Comparison of ENCODE assay signal across 28 cellular contexts in the genomic region with DNA sequence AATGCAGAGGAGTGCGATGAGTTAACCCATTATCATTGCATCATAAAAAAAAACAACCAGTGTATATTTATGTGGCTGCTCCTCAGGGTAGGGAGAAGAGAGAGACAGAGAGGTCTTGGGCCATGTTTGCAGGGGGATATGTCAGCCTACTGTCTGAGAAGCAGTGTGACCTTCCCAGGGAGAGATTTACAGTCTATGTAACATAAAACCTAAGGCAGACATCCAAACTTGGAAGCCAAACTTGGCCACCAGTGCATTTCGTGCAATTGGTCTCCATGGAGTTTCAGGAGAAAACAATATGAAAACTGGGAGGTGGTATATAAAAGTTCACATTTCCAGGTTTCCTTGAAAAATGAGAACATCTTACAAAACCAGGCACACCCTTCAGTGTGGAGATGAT.
"Had no signal": no experiment of that assay in that cellular context is flagged by ENCODE, and none has a peak within 500 bp of the region (broad histone marks: within the 10 kb centered on the region; RNA-seq: fewer than 3 reads in every experiment).

No MANE protein-coding gene starts in this region.

- H3K36me3 Mint-ChIP-seq: activated naive CD8-positive, alpha-beta T cell; brain; mesothelial cell of epicardium; T-cell had no signal

- H3K9me3 Mint-ChIP-seq: mesothelial cell of epicardium; neural crest cell; T-cell; T-helper 2 cell treated with Interferon-gamma antibody and Interleukin-4, amounts not matched to agents 5 μg/mL and 100 μg/mL, for 36 hours had no signal

- DNase-seq: activated CD4-positive, alpha-beta T cell treated with anti-CD3 and anti-CD28 coated beads for 36 hours; activated CD4-positive, alpha-beta T cell treated with anti-CD3 and anti-CD28 coated beads, Interleukin-2, amount 50 U/mL, for 4 hours; activated CD4-positive, CD25-positive, alpha-beta regulatory T cell; activated effector memory CD4-positive, alpha-beta T cell treated with Interleukin-2 at 50 U/mL for 16 hours; activated naive CD4-positive, alpha-beta T cell treated with Interleukin-2 at 50 U/mL for 16 hours; activated T-cell treated with anti-CD3 and anti-CD28 coated beads for 4 hours; anterior cingulate cortex; cerebellar nuclear complex; colonic mucosa; dorsolateral prefrontal cortex; effector memory CD4-positive, alpha-beta T cell; hippocampal formation; left cardiac atrium; naive thymus-derived CD4-positive, alpha-beta T cell; nucleus accumbens; right lobe of liver; stimulated activated CD4-positive, alpha-beta T cell treated with anti-CD3 and anti-CD28 coated beads, Interleukin-2, amount 100 ng/mL, for 48 hours; stimulated activated naive CD8-positive, alpha-beta T cell treated with anti-CD3 and anti-CD28 coated beads, Interleukin-15, Interleukin-2, amounts not matched to agents 100 U/mL and 50 U/mL, for 24 hours; T-cell; testis; trophoblast cell had no signal

- H3K27me3 Mint-ChIP-seq: brain had no signal

- H3K36me3 ChIP-seq: cardiac muscle cell, colonic mucosa, gastroesophageal sphincter, right lobe of liver had no signal

- H3K4me1 Mint-ChIP-seq: activated CD4-positive, alpha-beta T cell treated with anti-CD3 and anti-CD28 coated beads for 36 hours; naive thymus-derived CD4-positive, alpha-beta T cell; T-cell had no signal

- H3K27ac Mint-ChIP-seq: activated CD4-positive, alpha-beta T cell treated with anti-CD3 and anti-CD28 coated beads for 36 hours; activated naive CD8-positive, alpha-beta T cell; mesothelial cell of epicardium; naive thymus-derived CD4-positive, alpha-beta T cell; T-cell; T-helper 2 cell treated with Interferon-gamma antibody and Interleukin-4, amounts not matched to agents 5 μg/mL and 100 μg/mL, for 36 hours had no signal

- H3K9me3 ChIP-seq: colonic mucosa, gastroesophageal sphincter, right lobe of liver, testis had no signal

- H3K27me3 ChIP-seq: cardiac muscle cell, colonic mucosa, gastroesophageal sphincter, right lobe of liver, testis had no signal

- H3K4me3 ChIP-seq: cardiac muscle cell, colonic mucosa, dorsolateral prefrontal cortex, gastroesophageal sphincter, right lobe of liver, testis had no signal

- H3K4me3 Mint-ChIP-seq: activated CD4-positive, alpha-beta T cell treated with anti-CD3 and anti-CD28 coated beads for 36 hours; activated naive CD8-positive, alpha-beta T cell; brain; mesothelial cell of epicardium; naive thymus-derived CD4-positive, alpha-beta T cell; neural crest cell; T-cell; T-helper 2 cell treated with Interferon-gamma antibody and Interleukin-4, amounts not matched to agents 5 μg/mL and 100 μg/mL, for 36 hours had no signal

- H3K4me1 ChIP-seq: colonic mucosa, gastroesophageal sphincter, right lobe of liver, testis had no signal

- H3K27ac ChIP-seq: cardiac muscle cell, colonic mucosa, dorsolateral prefrontal cortex, gastroesophageal sphincter, right lobe of liver, testis had no signal
